In the genomic region with DNA sequence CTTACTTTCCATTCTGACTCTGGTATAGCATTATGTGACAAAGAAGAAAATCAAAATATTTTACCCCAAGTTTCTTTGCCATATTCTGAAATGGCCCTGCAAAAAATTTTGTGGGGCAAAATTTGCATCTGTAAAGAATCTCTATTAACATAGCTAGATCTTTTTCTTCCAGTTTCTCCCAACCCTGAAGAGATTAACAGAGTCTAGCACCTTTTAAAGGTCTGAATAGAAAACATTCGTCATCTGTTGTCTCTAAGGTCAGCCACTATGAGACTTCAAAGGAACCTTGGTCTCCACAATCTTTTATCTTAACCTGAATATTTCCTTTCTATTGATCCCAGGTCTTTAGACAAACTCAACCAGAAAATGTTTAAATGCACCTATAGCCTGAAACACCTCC, we compare ENCODE assay signal across 21 cellular contexts.
DNase-seq lines count a peak whose midpoint lies in the region; TF ChIP-seq lines count a peak whose summit lies in the region.
"Had no signal": no experiment of that assay in that cellular context is flagged by ENCODE, and none has a peak within 500 bp of the region (broad histone marks: within the 10 kb centered on the region; RNA-seq: fewer than 3 reads in every experiment).

No MANE protein-coding gene starts in this region.

- H3K4me1 ChIP-seq in HUES48 (ENCODE audit: control insufficient read depth, insufficient read depth, low read length) (no peaks in the 10 kb centered on the region), HUES64 (ENCODE audit: insufficient read depth, low read length) (peaks cover 17% of the 10 kb centered on the region; the same call in 1 of the 2 replicates), endodermal cell (ENCODE audit: control insufficient read depth, insufficient read depth, low read length) (no peaks in the 10 kb centered on the region)
- H3K4me1 ChIP-seq: BE2C had no signal

- no peak overlapping the region for H3K4me3 ChIP-seq in HUES48 (ENCODE audit: low read depth, low read length)
- H3K4me3 ChIP-seq in HUES64 (ENCODE audit: low read length) = no peak overlapping the region
- peak overlapping the region; percentile 61 for H3K4me3 ChIP-seq in endodermal cell (ENCODE audit: low read length)
- H3K4me3 ChIP-seq: A549; BLaER1 treated with 17β-estradiol and CSF1 and Interleukin-3, amounts not matched to agents 10 nM and 100 nM; HAP-1 had no signal

- DNase-seq in endodermal cell = no peak
- no peak for DNase-seq in posterior vena cava (ENCODE audit: low spot score)
- no peak for DNase-seq in SIG-M5 (lab: John Stamatoyannopoulos, UW)
- no peak for DNase-seq in DMS79 (lab: John Stamatoyannopoulos, UW)
- DNase-seq: 8988T; ACHN; AML-193; BE2C; CD4-positive, alpha-beta T cell; CD8-positive, alpha-beta memory T cell; DMS 273 treated with DMSO at 0.1 percent for 48 hours; DMS79 treated with DMSO at 0.1 percent for 48 hours; GF-D8; GOT3; HFFc6 had no signal

- H3K9ac ChIP-seq in HUES48 (ENCODE audit: low read depth, low read length) = no peak overlapping the region
- no peak overlapping the region for H3K9ac ChIP-seq in HUES64 (ENCODE audit: low read depth, low read length)
- H3K9ac ChIP-seq in endodermal cell (ENCODE audit: extremely low read depth, low read length, poor library complexity, severe bottlenecking) = peak overlapping the region; percentile 85
- H3K9ac ChIP-seq: BLaER1 treated with 17β-estradiol and CSF1 and Interleukin-3, amounts not matched to agents 10 nM and 100 nM had no signal

- TF ChIP-seq CTCF in endodermal cell (conservative IDR thresholded peaks at IDR 0.05) = no peak

- H3K27ac Mint-ChIP-seq in endodermal cell = peak overlapping the region; percentile 94
- H3K27ac Mint-ChIP-seq: CD14-positive monocyte; CD4-positive, alpha-beta T cell; CD8-positive, alpha-beta memory T cell; HFFc6 had no signal

- H3K36me3 Mint-ChIP-seq in endodermal cell (ENCODE audit: low read depth) = peaks cover 2% of the 10 kb centered on the region

- no peaks in the 10 kb centered on the region for H3K27me3 ChIP-seq in HUES48 (ENCODE audit: control insufficient read depth, insufficient read depth, low read length)
- no peaks in the 10 kb centered on the region for H3K27me3 ChIP-seq in HUES64 (ENCODE audit: insufficient read depth, low read length)
- H3K27me3 ChIP-seq in endodermal cell (ENCODE audit: control insufficient read depth, insufficient read depth, low read length, poor library complexity, severe bottlenecking) = no peaks in the 10 kb centered on the region
- H3K27me3 ChIP-seq: BE2C; BLaER1 treated with 17β-estradiol and CSF1 and Interleukin-3, amounts not matched to agents 10 nM and 100 nM had no signal

- no peak overlapping the region for H3K4me3 Mint-ChIP-seq in endodermal cell
- H3K4me3 Mint-ChIP-seq: CD14-positive monocyte; CD4-positive, alpha-beta T cell; CD8-positive, alpha-beta memory T cell; HFFc6 had no signal

- no peaks in the 10 kb centered on the region for H3K9me3 ChIP-seq in HUES48 (ENCODE audit: control insufficient read depth, insufficient read depth, low read length)
- no peaks in the 10 kb centered on the region for H3K9me3 ChIP-seq in HUES64 (ENCODE audit: insufficient read depth, low read depth, low read length)
- H3K9me3 ChIP-seq in endodermal cell (ENCODE audit: control insufficient read depth, low read length) = peaks cover 14% of the 10 kb centered on the region
- H3K9me3 ChIP-seq: A549, BE2C, HAP-1 had no signal

- peaks cover 48% of the 10 kb centered on the region for H3K4me1 Mint-ChIP-seq in endodermal cell

- WGBS in HUES64 = 38% methylated on average over 1 of the region's 1 CpG
- WGBS in endodermal cell (ENCODE audit: insufficient coverage in 1 of 2, insufficient read length in 1 of 2), 2 experiments = 10 to 17% methylated on average over 1 of the region's 1 CpG

- H3K36me3 ChIP-seq in HUES48 (ENCODE audit: control insufficient read depth, insufficient read depth, low read length) = no peaks in the 10 kb centered on the region
- no peaks in the 10 kb centered on the region for H3K36me3 ChIP-seq in HUES64 (ENCODE audit: insufficient read depth, low read length)
- H3K36me3 ChIP-seq in endodermal cell (ENCODE audit: control insufficient read depth, insufficient read depth, low read length) = no peaks in the 10 kb centered on the region
- H3K36me3 ChIP-seq: BE2C, HAP-1 had no signal

- intact Hi-C loops in posterior vena cava (cut with DNase I) = no loop called here

- peaks cover 11% of the 10 kb centered on the region for H3K9me3 Mint-ChIP-seq in endodermal cell
- H3K9me3 Mint-ChIP-seq: HFFc6 had no signal

- no peaks in the 10 kb centered on the region for H3K27me3 Mint-ChIP-seq in endodermal cell (ENCODE audit: insufficient read depth)
- H3K27me3 Mint-ChIP-seq: CD4-positive, alpha-beta T cell had no signal

- H3K27ac ChIP-seq in HUES48 (ENCODE audit: low read depth, low read length) (peak overlapping the region; percentile 91), HUES64 (ENCODE audit: low read depth, low read length) (peak overlapping the region; percentile 44; the same call in 1 of the 2 replicates), endodermal cell (ENCODE audit: low read depth, low read length) (peak overlapping the region; percentile 65)
- H3K27ac ChIP-seq: A549; BLaER1 treated with 17β-estradiol and CSF1 and Interleukin-3, amounts not matched to agents 10 nM and 100 nM had no signal
